ENCODE assay signal across 8 cellular contexts in genomic region chr22:40347300-40347699, GRCh38. TPM values are rescaled to one million over a fixed set of nuclear protein-coding genes. Genes with fewer than 3 reads are reported as not detected.
DNase-seq lines count a peak whose midpoint lies in the region; ATAC-seq and TF ChIP-seq lines count a peak whose summit lies in the region.

No MANE protein-coding gene starts in this region.

- TF ChIP-seq POLR2A in ovary (IDR thresholded peaks at IDR 0.05) = no peak

- H3K4me3 ChIP-seq in CD4-positive, alpha-beta memory T cell (ENCODE audit: low read length in 2 of 2) = peak overlapping the region; percentile 91 to 95
- H3K4me3 ChIP-seq in PC-9 (peak overlapping the region; percentile 79), ovary (peak overlapping the region; percentile 83)

- H3K9me3 Mint-ChIP-seq in CD4-positive, alpha-beta memory T cell = peaks cover 0 to 4% (median 0%) of the 10 kb centered on the region in 8 donors

- no peaks in the 10 kb centered on the region for H3K27me3 ChIP-seq in CD4-positive, alpha-beta memory T cell (ENCODE audit: insufficient read depth, low read length)
- no peaks in the 10 kb centered on the region for H3K27me3 ChIP-seq in PC-9 (ENCODE audit: insufficient read depth, low read depth)
- no peaks in the 10 kb centered on the region for H3K27me3 ChIP-seq in ovary

- peak overlapping the region; percentile 81 for H3K27ac ChIP-seq in CD4-positive, alpha-beta memory T cell (ENCODE audit: low read depth, low read length)
- H3K27ac ChIP-seq in PC-9 (peak overlapping the region; percentile 87), epithelial cell of prostate (peak overlapping the region; percentile 89), ovary (no peak overlapping the region)

- TF ChIP-seq CTCF in PC-9 (conservative IDR thresholded peaks at IDR 0.05) (no peak), ovary (IDR thresholded peaks at IDR 0.05) (no peak)

- peaks cover 53% of the 10 kb centered on the region for H3K79me2 ChIP-seq in PC-9 (ENCODE audit: low read depth)

- CTCF ChIA-PET in CD4-positive, alpha-beta memory T cell (lab: Charles Lee; ENCODE audit: partially characterized antibody) = interaction anchor here (0.6 to 8.3 kb wide), 59 partner anchors 9 to 1029 kb away, joined by 3 to 123 read pairs (median 6); partner anchors contain the start of gene TNRC6B
- CTCF ChIA-PET in PC-9 (lab: Charles Lee) = interaction anchor here (0.5 to 1.4 kb wide), 3 partner anchors 124 to 291 kb away, joined by 3 to 4 read pairs (median 3); no protein-coding TSS in a partner anchor

- in situ Hi-C loops in G401 (cut with HindIII; ENCODE audit: low sequenced_read_pairs) = no loop called here

- H3K4me2 ChIP-seq in PC-9 = peak overlapping the region; percentile 87

- H3K36me3 Mint-ChIP-seq in CD4-positive, alpha-beta memory T cell = peaks cover 15 to 29% of the 10 kb centered on the region in 2 donors

- H3K27me3 Mint-ChIP-seq in CD4-positive, alpha-beta memory T cell = no peaks in the 10 kb centered on the region

- no peak for TF ChIP-seq EP300 in ovary (IDR thresholded peaks at IDR 0.05)

- POLR2A ChIA-PET in CD4-positive, alpha-beta memory T cell (lab: Charles Lee; ENCODE audit: partially characterized antibody) = interaction anchor here (0.5 to 5.1 kb wide), 39 partner anchors 13 to 827 kb away, joined by 3 to 144 read pairs (median 5); partner anchors contain the start of genes ATF4, MRTFA and TNRC6B
- POLR2A ChIA-PET in PC-9 (lab: Charles Lee; ENCODE audit: unreplicated experiment) = interaction anchor here (0.6 to 0.7 kb wide), 2 partner anchors 828 to 1641 kb away, joined by 4 to 7 read pairs; no protein-coding TSS in a partner anchor

- H3K4me1 ChIP-seq in CD4-positive, alpha-beta memory T cell (ENCODE audit: insufficient read depth, low read length) = peaks cover 55% of the 10 kb centered on the region
- H3K4me1 ChIP-seq in PC-9 (replicated peaks; ENCODE audit: insufficient read depth) (peaks cover 14% of the 10 kb centered on the region), ovary (ENCODE audit: insufficient read depth) (peaks cover 4% of the 10 kb centered on the region)

- H3F3A ChIP-seq in PC-9 (ENCODE audit: insufficient read depth, low read depth) = peaks cover 44% of the 10 kb centered on the region

- DNase-seq in CD4-positive, alpha-beta memory T cell = no peak
- DNase-seq in PC-9 (no peak), epithelial cell of prostate (ENCODE audit: low read depth, low spot score) (no peak), ovary (no peak), NCI-H2171 (lab: John Stamatoyannopoulos, UW) (no peak), MV-4-11 (lab: John Stamatoyannopoulos, UW) (no peak), G401 (ENCODE audit: low spot score) (no peak)

- intact Hi-C loops in CD4-positive, alpha-beta memory T cell (cut with micrococcal nuclease) = loop anchor here (1.0 to 5.0 kb wide), 5 partner anchors 23 to 445 kb away; partner anchors contain the start of gene GRAP2
- intact Hi-C loops in PC-9 (cut with micrococcal nuclease; ENCODE audit: unreplicated experiment) = loop anchor here (2.0 to 5.0 kb wide), 4 partner anchors 302 to 1175 kb away; partner anchors contain the start of gene RPS19BP1
- intact Hi-C loops in ovary (cut with DNase I) = loop anchor here in 2 of 4 donors (5.0 to 10.0 kb wide), 3 partner anchors 292 to 815 kb away; partner anchors contain the start of gene RPS19BP1 (in 1 of the 2)

- no peaks in the 10 kb centered on the region for H4K20me1 ChIP-seq in PC-9 (ENCODE audit: insufficient read depth)

- H3K36me3 ChIP-seq in CD4-positive, alpha-beta memory T cell (ENCODE audit: insufficient read depth, low read length) = peaks cover 30% of the 10 kb centered on the region
- H3K36me3 ChIP-seq in PC-9 (ENCODE audit: low read depth) (peaks cover 11% of the 10 kb centered on the region), ovary (no peaks in the 10 kb centered on the region)

- no peaks in the 10 kb centered on the region for H3K9me2 ChIP-seq in PC-9 (ENCODE audit: insufficient read depth)

- no peaks in the 10 kb centered on the region for H3K9me3 ChIP-seq in CD4-positive, alpha-beta memory T cell (ENCODE audit: control insufficient read depth in 1 of 2, low read length in 2 of 2)
- H3K9me3 ChIP-seq in PC-9 (ENCODE audit: insufficient read depth, low read depth) = no peaks in the 10 kb centered on the region
- no peaks in the 10 kb centered on the region for H3K9me3 ChIP-seq in ovary

- BruUV-seq in PC-9 (replicated peaks; lab: Mats Ljungman, UMichigan) = TSS peak; percentile 65

- peak overlapping the region; percentile 92 to 99 (median 97) for H3K27ac Mint-ChIP-seq in CD4-positive, alpha-beta memory T cell

- H3K4me3 Mint-ChIP-seq in CD4-positive, alpha-beta memory T cell = peak overlapping the region; percentile 92 to 99 (median 98)

- peaks cover 29 to 62% (median 42%) of the 10 kb centered on the region in 4 donors for H3K4me1 Mint-ChIP-seq in CD4-positive, alpha-beta memory T cell

- H2AFZ ChIP-seq in PC-9 = peak overlapping the region; percentile 91

- no peak for ATAC-seq in HG02981 (IDR thresholded peaks at IDR 0.05; ENCODE audit: unreplicated experiment)

- WGBS in ovary, 3 donors = 12 to 19% (median 14%) methylated on average over 10 of the region's 10 CpGs

RNA-seq across cellular contexts. Expression of gene ADSL, which starts 1.0 kb away (rescaled TPM):
- 10 to 100 TPM; 63.3 to 81.1 TPM for total RNA-seq in CD4-positive, alpha-beta memory T cell
- 100 to 1,000 TPM; 138 to 199 TPM for polyA plus RNA-seq in CD4-positive, alpha-beta memory T cell
- total RNA-seq in PC-9 (2021) = 56.2 and 66.2 TPM in 2 replicates
- 10 to 100 TPM; 45.1 to 63.5 (median 49.7) TPM for total RNA-seq in ovary
- polyA plus RNA-seq in ovary = 10 to 100 TPM; 48.8 to 61.5 TPM
- total RNA-seq in G401 (2014; rRNA removed; shearing (Covaris generic)) = 264 and 285 TPM in 2 replicates

RNA-seq across cellular contexts. Expression of gene SGSM3, which starts 23.1 kb away (rescaled TPM):
- total RNA-seq in CD4-positive, alpha-beta memory T cell = 10 to 100 TPM; 87.5 to 90.0 TPM
- polyA plus RNA-seq in CD4-positive, alpha-beta memory T cell = 10 to 100 TPM; 30.5 to 58.2 TPM
- total RNA-seq in PC-9 (2021) (90.4 and 99.4 TPM in 2 replicates), ovary (10 to 100 TPM; 32.0 to 55.9 (median 43.9) TPM)
- 10 to 100 TPM in 1 of 2 donors, 1 to 10 TPM in 1; 5.7 to 56.2 TPM for polyA plus RNA-seq in ovary
- total RNA-seq in G401 (2014; rRNA removed; shearing (Covaris generic)) = 97.5 and 110 TPM in 2 replicates

Comparison
In these comparisons a context has a peak if more than half of its experiments do, and no peak if none do; other contexts are left out.
1. H3K27ac ChIP-seq: peak in CD4-positive, alpha-beta memory T cell (single experiment), PC-9 (single experiment) and epithelial cell of prostate (single experiment); none in ovary (0 of 2).
2. Peak in every context shown above with its lines, with median percentiles within 50 percentile points of each other: H3K4me3 ChIP-seq.